ENCODE assay signal across 28 cellular contexts in the genomic region with DNA sequence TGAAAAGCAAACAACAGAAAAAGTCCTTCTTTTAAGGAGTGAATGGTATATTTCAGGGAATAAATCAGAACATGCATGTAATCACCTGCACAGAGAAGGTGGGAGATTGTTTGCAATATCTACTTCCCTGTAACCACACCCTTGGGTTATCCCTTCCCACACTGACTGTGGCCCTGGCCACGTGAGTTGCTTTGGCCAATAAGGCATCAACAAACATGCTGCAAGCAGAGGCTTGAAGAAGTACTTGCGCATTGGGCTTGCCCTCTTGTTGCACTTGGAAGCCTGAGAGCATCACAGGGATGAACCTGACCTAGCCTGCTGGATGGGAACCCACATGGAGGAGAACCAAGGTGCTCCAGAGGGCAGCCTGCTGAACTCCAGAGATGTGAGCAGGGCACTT.
"Had no signal": no experiment of that assay in that cellular context is flagged by ENCODE, and none has a peak within 500 bp of the region (broad histone marks: within the 10 kb centered on the region; RNA-seq: fewer than 3 reads in every experiment).

No MANE protein-coding gene starts in this region.

- H3K27ac ChIP-seq: ascending aorta, SJCRH30, SK-N-MC, WERI-Rb-1 had no signal

- H3K4me3 ChIP-seq: ascending aorta, SJCRH30, SK-N-MC had no signal

- H3K27me3 Mint-ChIP-seq: activated naive CD8-positive, alpha-beta T cell treated with anti-CD3 and anti-CD28 coated beads, Interleukin-2, amount 10 ng/mL, durations not matched to agents 7 days and 5 days had no signal

- H3K9me3 ChIP-seq: ascending aorta had no signal

- H3K4me1 Mint-ChIP-seq: activated naive CD8-positive, alpha-beta T cell treated with anti-CD3 and anti-CD28 coated beads, Interleukin-2, amount 10 ng/mL, durations not matched to agents 7 days and 5 days had no signal

- H3K4me3 Mint-ChIP-seq: activated CD8-positive, alpha-beta T cell treated with anti-CD3 and anti-CD28 coated beads, Interleukin-2, amount 10 ng/mL, durations not matched to agents 7 days and 5 days; activated naive CD8-positive, alpha-beta T cell treated with anti-CD3 and anti-CD28 coated beads, Interleukin-2, amount 10 ng/mL, durations not matched to agents 7 days and 5 days had no signal

- H3K4me1 ChIP-seq: ascending aorta had no signal

- H3K36me3 Mint-ChIP-seq: activated naive CD8-positive, alpha-beta T cell treated with anti-CD3 and anti-CD28 coated beads, Interleukin-2, amount 10 ng/mL, durations not matched to agents 7 days and 5 days had no signal

- H3K27ac Mint-ChIP-seq: activated CD8-positive, alpha-beta T cell treated with anti-CD3 and anti-CD28 coated beads, Interleukin-2, amount 10 ng/mL, durations not matched to agents 7 days and 5 days; activated naive CD8-positive, alpha-beta T cell treated with anti-CD3 and anti-CD28 coated beads, Interleukin-2, amount 10 ng/mL, durations not matched to agents 7 days and 5 days had no signal

- H3K36me3 ChIP-seq: ascending aorta, SJCRH30, WERI-Rb-1 had no signal

- H3K27me3 ChIP-seq: ascending aorta had no signal

- DNase-seq: activated CD4-positive, alpha-beta T cell treated with anti-CD3 and anti-CD28 coated beads for 1 hour; activated CD4-positive, alpha-beta T cell treated with anti-CD3 and anti-CD28 coated beads for 48 hours; activated CD4-positive, alpha-beta T cell treated with anti-CD3 and anti-CD28 coated beads, Interleukin-2, amount 50 U/mL, for 48 hours; activated CD4-positive, CD25-positive, alpha-beta regulatory T cell; activated CD8-positive, alpha-beta memory T cell treated with anti-CD3 and anti-CD28 coated beads, Interleukin-2, amount 50 U/mL, for 4 hours; activated CD8-positive, alpha-beta T cell treated with anti-CD3 and anti-CD28 coated beads, Interleukin-2, amount 10 ng/mL, durations not matched to agents 7 days and 5 days; activated effector memory CD4-positive, alpha-beta T cell treated with Interleukin-2 at 50 U/mL for 16 hours; activated naive CD4-positive, alpha-beta T cell treated with anti-CD3 and anti-CD28 coated beads, Interleukin-2, amount 50 U/mL, for 16 hours; activated naive CD8-positive, alpha-beta T cell treated with anti-CD3 and anti-CD28 coated beads, Interleukin-2, amount 10 ng/mL, durations not matched to agents 7 days and 5 days; activated T-cell treated with anti-CD3 and anti-CD28 coated beads for 4 hours; activated T-cell treated with anti-CD3 and anti-CD28 coated beads, Interleukin-2, amount 50 U/mL, for 48 hours; KG1; MM.1S; MV-4-11; NCI-H1092; NCI-H1436 treated with DMSO at 0.1 percent for 48 hours; NCI-H1694 treated with DMSO at 0.1 percent for 48 hours; NCI-H2081; NCI-H2171 treated with DMSO at 0.1 percent for 48 hours; NCI-H2227 treated with DMSO at 0.1 percent for 48 hours; NCI-H446; NCI-H524 treated with DMSO at 0.1 percent for 48 hours; SHP77; SJCRH30; T1000; WERI-Rb-1 had no signal
